25 cellular contexts compared by ENCODE assay signal in the genomic region with DNA sequence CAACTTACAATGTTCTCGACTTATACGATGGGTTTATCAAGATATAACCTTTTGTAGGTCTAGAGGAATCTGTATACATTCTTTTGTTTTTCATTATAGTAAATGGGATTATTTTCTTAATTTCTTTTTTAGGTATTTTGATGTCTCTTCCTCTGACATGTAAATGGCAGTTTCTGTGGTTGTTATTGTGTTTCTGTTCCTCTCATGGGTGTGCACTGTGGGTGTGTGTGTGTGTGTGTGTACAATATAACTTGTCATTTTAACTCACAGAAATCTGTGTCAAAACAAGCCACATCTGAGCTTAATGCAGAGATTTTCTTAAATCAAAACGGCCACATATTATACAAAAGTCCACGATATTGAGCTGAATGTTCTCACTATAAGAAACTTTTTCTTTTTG.
"Had no signal": no experiment of that assay in that cellular context is flagged by ENCODE, and none has a peak within 500 bp of the region (broad histone marks: within the 10 kb centered on the region; RNA-seq: fewer than 3 reads in every experiment).

No MANE protein-coding gene starts in this region.

- H3K9ac ChIP-seq: neural progenitor cell, parathyroid adenoma had no signal

- H3K4me2 ChIP-seq: neural progenitor cell had no signal

- H3K27me3 ChIP-seq: neural progenitor cell, ovary, right lobe of liver, sigmoid colon, stomach, thyroid gland, tibial nerve, upper lobe of left lung, vagina had no signal

- H3K9me3 ChIP-seq: ovary, right lobe of liver, sigmoid colon, stomach, thoracic aorta, thyroid gland, upper lobe of left lung, vagina had no signal

- ATAC-seq: psoas muscle; right cardiac atrium; right lobe of liver; stimulated activated effector memory CD8-positive, alpha-beta T cell treated with anti-CD3 and anti-CD28 coated beads, Interleukin-12 subunit alpha, Interleukin-12 subunit beta, amount 100 ng/mL, for 72 hours had no signal

- H3K4me3 ChIP-seq: neural progenitor cell, ovary, psoas muscle, right lobe of liver, sigmoid colon, stomach, thoracic aorta, thyroid gland, tibial nerve, upper lobe of left lung, vagina had no signal

- H3K79me2 ChIP-seq: parathyroid adenoma had no signal

- DNase-seq: occipital lobe; ovary; posterior cingulate gyrus; psoas muscle; right cardiac atrium; right lobe of liver; sigmoid colon; small intestine; stimulated activated CD4-positive, alpha-beta T cell treated with anti-CD3 and anti-CD28 coated beads, Interleukin-15, amount 100 ng/mL, for 24 hours; stimulated activated CD4-positive, alpha-beta T cell treated with anti-CD3 and anti-CD28 coated beads, Interleukin-2, amount 100 ng/mL, for 24 hours; stimulated activated CD4-positive, alpha-beta T cell treated with anti-CD3 and anti-CD28 coated beads, Interleukin-2, amount 100 ng/mL, for 48 hours; stimulated activated CD4-positive, alpha-beta T cell treated with anti-CD3 and anti-CD28 coated beads, Interleukin-4, amount 100 ng/mL, for 24 hours; stimulated activated naive B cell treated with anti-CD40 and anti-IgM and Interleukin-4, amounts not matched to agents 10 μg/mL and 1 μg/mL and 100 μg/mL, for 72 hours; stimulated activated naive CD4-positive, alpha-beta T cell treated with Interleukin-2 at 50 U/mL for 16 hours; stomach; thyroid gland; trophoblast cell; upper lobe of left lung had no signal

- H2AFZ ChIP-seq: neural progenitor cell, parathyroid adenoma had no signal

- H3K4me1 ChIP-seq: neural progenitor cell, parathyroid adenoma, psoas muscle, right lobe of liver, sigmoid colon, stomach, thyroid gland, tibial nerve, upper lobe of left lung, vagina had no signal

- H3K36me3 ChIP-seq: neural progenitor cell, ovary, right lobe of liver, sigmoid colon, stomach, thoracic aorta, thyroid gland, tibial nerve, upper lobe of left lung, vagina had no signal

- H3K27ac ChIP-seq: neural progenitor cell, ovary, parathyroid adenoma, psoas muscle, right lobe of liver, sigmoid colon, stomach, thoracic aorta, thyroid gland, tibial nerve, upper lobe of left lung, vagina had no signal

- FAIRE-seq: small intestine, urothelium cell line had no signal
